9 cellular contexts compared by ENCODE assay signal in genomic region chr1:15417365-15417934, GRCh38. TPM values are rescaled to one million over a fixed set of nuclear protein-coding genes. Genes with fewer than 3 reads are reported as not detected.
DNase-seq lines count a peak whose midpoint lies in the region; ATAC-seq, FAIRE-seq and TF ChIP-seq lines count a peak whose summit lies in the region.
"Had no signal": no experiment of that assay in that cellular context is flagged by ENCODE, and none has a peak within 500 bp of the region (broad histone marks: within the 10 kb centered on the region; RNA-seq: fewer than 3 reads in every experiment).

No MANE protein-coding gene starts in this region.

- H3K36me3 ChIP-seq in testis (ENCODE audit: low read depth, missing control alignments) = no peaks in the 10 kb centered on the region

- H3K27me3 ChIP-seq in testis = no peaks in the 10 kb centered on the region

- TF ChIP-seq CTCF in testis (IDR thresholded peaks at IDR 0.05) = no peak

- peak overlapping the region; percentile 19 to 67 for H3K27ac ChIP-seq in testis
- H3K27ac ChIP-seq: 22Rv1 had no signal

- H3K4me1 ChIP-seq in testis = peaks cover 63% of the 10 kb centered on the region

- H3K9me3 ChIP-seq in testis = no peaks in the 10 kb centered on the region

- FAIRE-seq in RCC 7860 (lab: Jason Lieb, UNC) = peak; percentile 81

- WGBS in testis, 2 donors = 61 to 79% methylated on average over 9 to 10 of the region's 10 CpGs

- no peak overlapping the region for H3K4me3 ChIP-seq in testis

- DNase-seq in DMS53 (lab: John Stamatoyannopoulos, UW) (peak; percentile 16), DMS53 treated with DMSO at 0.1 percent for 48 hours (lab: John Stamatoyannopoulos, UW; ENCODE audit: unreplicated experiment) (no peak), RCC 7860 (ENCODE audit: low spot score) (peak; percentile 85), left colon (peak; percentile 75 to 89), testis (no peak), NCI-H524 (lab: John Stamatoyannopoulos, UW) (no peak)
- peak; percentile 38 for DNase-seq in activated naive CD4-positive, alpha-beta T cell treated with anti-CD3 and anti-CD28 coated beads, Interleukin-2, amount 50 U/mL, for 16 hours

- TF ChIP-seq POLR2A in testis (IDR thresholded peaks at IDR 0.05) = no peak

- ATAC-seq in left colon = peak; percentile 60
- no peak for ATAC-seq in HG03565 (IDR thresholded peaks at IDR 0.05; ENCODE audit: unreplicated experiment)

- intact Hi-C loops in left colon (cut with DNase I, micrococcal nuclease) (no loop called here), testis (cut with DNase I; ENCODE audit: low total_unique reads) (no loop called here)

RNA-seq across cellular contexts. Expression of gene EFHD2, which starts 7.8 kb away (rescaled TPM):
- total RNA-seq in left colon (100 to 1,000 TPM; 164 to 178 TPM), testis (100 to 1,000 TPM; 308 to 384 TPM)
- 146 TPM for polyA plus RNA-seq in testis (ENCODE audit: insufficient read depth, low read depth, low replicate concordance)

RNA-seq across cellular contexts. Expression of gene CTRC, which starts 20.8 kb away (rescaled TPM):
- total RNA-seq in left colon (1 to 10 TPM in 1 of 2 donors, not detected in 1; 1.9 TPM), testis (under 1 TPM; 0.50 to 0.55 TPM)
- 0.83 TPM for polyA plus RNA-seq in testis (ENCODE audit: insufficient read depth, low read depth, low replicate concordance)

RNA-seq across cellular contexts. Expression of gene CELA2A, which starts 39.1 kb away (rescaled TPM):
- total RNA-seq in left colon (not detected), testis (1 to 10 TPM; 3.7 to 4.8 TPM)
- 2.4 TPM for polyA plus RNA-seq in testis (ENCODE audit: insufficient read depth, low read depth, low replicate concordance)

RNA-seq across cellular contexts. Expression of gene CELA2B, which starts 58.5 kb away (rescaled TPM):
- not detected for total RNA-seq in left colon
- total RNA-seq in testis = 1 to 10 TPM; 3.3 to 3.7 TPM
- polyA plus RNA-seq in testis (ENCODE audit: insufficient read depth, low read depth, low replicate concordance) = 2.7 TPM

Comparison
In these comparisons a context has a peak if more than half of its experiments do, and no peak if none do; other contexts are left out.
1. DNase-seq: peak in DMS53 (single experiment), RCC 7860 (single experiment), activated naive CD4-positive, alpha-beta T cell treated with anti-CD3 and anti-CD28 coated beads, Interleukin-2, amount 50 U/mL, for 16 hours (single experiment) and left colon (2 of 2); none in DMS53 treated with DMSO at 0.1 percent for 48 hours (single experiment), testis (single experiment) and NCI-H524 (0 of 2).